In genomic region chr10:1057106-1057657, GRCh38 we compare ENCODE assay signal across 1 cellular context.
TF ChIP-seq lines count a peak whose summit lies in the region.

No MANE protein-coding gene starts in this region.

TF ChIP-seq in H1, 55 proteins besides CTCF, POLR2A, EP300 and RAD21:
- TF ChIP-seq JUND (IDR thresholded peaks at IDR 0.05; ENCODE audit: low read length) (no peak), GABPA (IDR thresholded peaks at IDR 0.05; ENCODE audit: borderline replicate concordance, insufficient read depth, low read length) (no peak), CHD2 (IDR thresholded peaks at IDR 0.05; ENCODE audit: low read length) (no peak), RFX5 (IDR thresholded peaks at IDR 0.05; ENCODE audit: borderline replicate concordance, low read depth, low read length) (no peak), ATF2 (IDR thresholded peaks at IDR 0.05; ENCODE audit: low read length) (no peak), ASH2L (IDR thresholded peaks at IDR 0.05; ENCODE audit: low read length) (peak; percentile 35), USF2 (IDR thresholded peaks at IDR 0.05; ENCODE audit: low read length) (no peak), SIN3A (conservative IDR thresholded peaks at IDR 0.05 in 1 of 2, IDR thresholded peaks at IDR 0.05 in 1 of 2; ENCODE audit: low read depth in 1 of 2, low read length in 2 of 2) (0 out of 4 replicates have a peak, but pooled peaks of 1 of the 2 experiments have one; percentile 1)
